Comparison of ENCODE assay signal across 26 cellular contexts in the genomic region with DNA sequence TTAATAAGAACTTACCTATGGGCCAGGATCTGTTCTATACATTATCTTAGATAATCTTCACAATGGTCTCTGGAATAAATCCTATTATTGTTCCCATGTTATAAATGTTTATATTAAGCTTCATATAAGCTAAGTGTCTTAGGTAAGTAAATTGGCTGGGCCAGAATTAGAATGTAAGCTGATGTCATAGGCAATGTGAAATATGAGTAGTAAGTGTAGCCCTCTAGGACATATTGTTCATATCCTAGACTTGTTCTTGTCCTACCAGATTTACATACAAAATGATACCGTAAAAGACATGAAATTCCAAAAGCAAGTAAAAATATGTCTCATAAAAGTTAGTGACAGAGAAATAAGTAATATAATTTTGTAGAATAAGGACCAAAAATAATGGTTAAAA.
"Had no signal": no experiment of that assay in that cellular context is flagged by ENCODE, and none has a peak within 500 bp of the region (broad histone marks: within the 10 kb centered on the region; RNA-seq: fewer than 3 reads in every experiment).

No MANE protein-coding gene starts in this region.

- FAIRE-seq: HTR-8/SVneo, K562 had no signal

- H3K9ac ChIP-seq: KMS-11 had no signal

- H3K27me3 Mint-ChIP-seq: IgD-negative memory B cell had no signal

- H3K27ac ChIP-seq: HL-60, KMS-11, RWPE1, SJCRH30 had no signal

- H3K27me3 ChIP-seq: SJCRH30 had no signal

- ATAC-seq: K562, Panc1, SK-N-SH treated with all-trans-retinoic acid at 6 μM for 48 hours had no signal

- H3K4me3 Mint-ChIP-seq: IgD-negative memory B cell had no signal

- H3K36me3 Mint-ChIP-seq: IgD-negative memory B cell had no signal

- DNase-seq: Kasumi-1, MV-4-11, NCI-H1048, NCI-H1105, NCI-H1417, NCI-H1436 treated with DMSO at 0.1 percent for 48 hours, NCI-H1694, NCI-H187 treated with DMSO at 0.1 percent for 48 hours, NCI-H2029 treated with DMSO at 0.1 percent for 48 hours, NCI-H2171, NCI-H226, NCI-H446, NCI-H510A, NCI-H524 treated with DMSO at 0.1 percent for 48 hours, NCI-H69, NCI-H774, SHP77 treated with DMSO at 0.1 percent for 48 hours, SJCRH30 had no signal

- H3K9me3 ChIP-seq: SJCRH30 had no signal

- H3K4me1 Mint-ChIP-seq: IgD-negative memory B cell had no signal

- H3K36me3 ChIP-seq: SJCRH30 had no signal

- H3K27ac Mint-ChIP-seq: IgD-negative memory B cell had no signal

- H3K4me3 ChIP-seq: K562, SJCRH30 had no signal

- H3K4me1 ChIP-seq: SJCRH30 had no signal

- H3K9me3 Mint-ChIP-seq: IgD-negative memory B cell had no signal
